Comparison of ENCODE assay signal across 26 cellular contexts in genomic region chr12:126108247-126108646, GRCh38.
"Had no signal": no experiment of that assay in that cellular context is flagged by ENCODE, and none has a peak within 500 bp of the region (broad histone marks: within the 10 kb centered on the region; RNA-seq: fewer than 3 reads in every experiment).

No MANE protein-coding gene starts in this region.

- DNase-seq: islet precursor cell; left ventricle myocardium inferior; midbrain; mucosa of descending colon; naive thymus-derived CD4-positive, alpha-beta T cell; occipital lobe; retina; right cardiac atrium; stimulated activated CD4-positive, alpha-beta T cell treated with anti-CD3 and anti-CD28 coated beads, Interleukin-12 subunit alpha, Interleukin-12 subunit beta, amount 100 ng/mL, for 4 hours; stimulated activated CD4-positive, alpha-beta T cell treated with anti-CD3 and anti-CD28 coated beads, Interleukin-2, amount 100 ng/mL, for 24 hours; stimulated activated CD4-positive, alpha-beta T cell treated with anti-CD3 and anti-CD28 coated beads, Interleukin-4, amount 100 ng/mL, for 1 hour; stimulated activated naive B cell treated with anti-CD40 and anti-IgM and Interleukin-4, amounts not matched to agents 10 μg/mL and 1 μg/mL and 100 μg/mL, for 72 hours; stimulated activated naive CD8-positive, alpha-beta T cell treated with anti-CD3 and anti-CD28 coated beads, Interleukin-15, Interleukin-2, amounts not matched to agents 100 U/mL and 50 U/mL, for 24 hours; stomach; testis; thyroid gland; transverse colon; upper lobe of left lung had no signal

- H3K27me3 Mint-ChIP-seq: natural killer cell treated with Interleukin-12 subunit alpha and Interleukin-12 subunit beta and Interleukin-15 and Interleukin-18, amount 100 ng/mL, for 72 hours; stimulated activated naive B cell treated with anti-CD40 and anti-IgM and Interleukin-4, amounts not matched to agents 10 μg/mL and 1 μg/mL and 100 μg/mL, for 72 hours had no signal

- H3K4me1 Mint-ChIP-seq: naive thymus-derived CD4-positive, alpha-beta T cell; stimulated activated naive B cell treated with anti-CD40 and anti-IgM and Interleukin-4, amounts not matched to agents 10 μg/mL and 1 μg/mL and 100 μg/mL, for 72 hours had no signal

- H3K4me3 Mint-ChIP-seq: naive thymus-derived CD4-positive, alpha-beta T cell; natural killer cell treated with Interleukin-12 subunit alpha and Interleukin-12 subunit beta and Interleukin-15 and Interleukin-18, amount 100 ng/mL, for 72 hours; stimulated activated naive B cell treated with anti-CD40 and anti-IgM and Interleukin-4, amounts not matched to agents 10 μg/mL and 1 μg/mL and 100 μg/mL, for 72 hours had no signal

- H3K4me1 ChIP-seq: left ventricle myocardium inferior, prostate gland, stomach, testis, thyroid gland, transverse colon, upper lobe of left lung, vagina had no signal

- H3K4me3 ChIP-seq: hepatocyte, left ventricle myocardium inferior, lung, mucosa of descending colon, prostate gland, skin epidermis, stomach, testis, thyroid gland, transverse colon, upper lobe of left lung, vagina had no signal

- ATAC-seq: mucosa of descending colon; naive thymus-derived CD4-positive, alpha-beta T cell; natural killer cell treated with Interleukin-12 subunit alpha and Interleukin-12 subunit beta and Interleukin-15 and Interleukin-18, amount 100 ng/mL, for 72 hours; right cardiac atrium; sciatic nerve; stimulated activated naive B cell treated with anti-CD40 and anti-IgM and Interleukin-4, amounts not matched to agents 10 μg/mL and 1 μg/mL and 100 μg/mL, for 72 hours; stimulated activated naive CD8-positive, alpha-beta T cell treated with anti-CD3 and anti-CD28 coated beads, Interleukin-15, Interleukin-2, amounts not matched to agents 100 U/mL and 50 U/mL, for 24 hours had no signal

- H2AFZ ChIP-seq: hepatocyte had no signal

- H3K9me3 ChIP-seq: left ventricle myocardium inferior, neutrophil, prostate gland, testis, thyroid gland, transverse colon, upper lobe of left lung, vagina had no signal

- H3K27ac ChIP-seq: hepatocyte, left ventricle myocardium inferior, neutrophil, prostate gland, skin epidermis, stomach, testis, thyroid gland, transverse colon, upper lobe of left lung, vagina had no signal

- H3K36me3 ChIP-seq: left ventricle myocardium inferior, neutrophil, prostate gland, stomach, thyroid gland, transverse colon, upper lobe of left lung, vagina had no signal

- H3K4me2 ChIP-seq: hepatocyte had no signal

- H3K27me3 ChIP-seq: hepatocyte, neutrophil, stomach, testis, thyroid gland, transverse colon, upper lobe of left lung, vagina had no signal

- H3K27ac Mint-ChIP-seq: naive thymus-derived CD4-positive, alpha-beta T cell; natural killer cell treated with Interleukin-12 subunit alpha and Interleukin-12 subunit beta and Interleukin-15 and Interleukin-18, amount 100 ng/mL, for 72 hours; stimulated activated naive B cell treated with anti-CD40 and anti-IgM and Interleukin-4, amounts not matched to agents 10 μg/mL and 1 μg/mL and 100 μg/mL, for 72 hours had no signal

- H3K36me3 Mint-ChIP-seq: naive thymus-derived CD4-positive, alpha-beta T cell; natural killer cell treated with Interleukin-12 subunit alpha and Interleukin-12 subunit beta and Interleukin-15 and Interleukin-18, amount 100 ng/mL, for 72 hours; stimulated activated naive B cell treated with anti-CD40 and anti-IgM and Interleukin-4, amounts not matched to agents 10 μg/mL and 1 μg/mL and 100 μg/mL, for 72 hours had no signal
